Comparison of ENCODE assay signal across 1 cellular context in genomic region chr12:39632670-39633069, GRCh38.
TF ChIP-seq lines count a peak whose summit lies in the region.

No MANE protein-coding gene starts in this region.

TF ChIP-seq in HCT116, 20 proteins besides CTCF, POLR2A, EP300 and RAD21 (continued from another document):
- no peak for TF ChIP-seq REST (IDR thresholded peaks at IDR 0.05; ENCODE audit: low read depth)
